8 cellular contexts compared by ENCODE assay signal in the genomic region with DNA sequence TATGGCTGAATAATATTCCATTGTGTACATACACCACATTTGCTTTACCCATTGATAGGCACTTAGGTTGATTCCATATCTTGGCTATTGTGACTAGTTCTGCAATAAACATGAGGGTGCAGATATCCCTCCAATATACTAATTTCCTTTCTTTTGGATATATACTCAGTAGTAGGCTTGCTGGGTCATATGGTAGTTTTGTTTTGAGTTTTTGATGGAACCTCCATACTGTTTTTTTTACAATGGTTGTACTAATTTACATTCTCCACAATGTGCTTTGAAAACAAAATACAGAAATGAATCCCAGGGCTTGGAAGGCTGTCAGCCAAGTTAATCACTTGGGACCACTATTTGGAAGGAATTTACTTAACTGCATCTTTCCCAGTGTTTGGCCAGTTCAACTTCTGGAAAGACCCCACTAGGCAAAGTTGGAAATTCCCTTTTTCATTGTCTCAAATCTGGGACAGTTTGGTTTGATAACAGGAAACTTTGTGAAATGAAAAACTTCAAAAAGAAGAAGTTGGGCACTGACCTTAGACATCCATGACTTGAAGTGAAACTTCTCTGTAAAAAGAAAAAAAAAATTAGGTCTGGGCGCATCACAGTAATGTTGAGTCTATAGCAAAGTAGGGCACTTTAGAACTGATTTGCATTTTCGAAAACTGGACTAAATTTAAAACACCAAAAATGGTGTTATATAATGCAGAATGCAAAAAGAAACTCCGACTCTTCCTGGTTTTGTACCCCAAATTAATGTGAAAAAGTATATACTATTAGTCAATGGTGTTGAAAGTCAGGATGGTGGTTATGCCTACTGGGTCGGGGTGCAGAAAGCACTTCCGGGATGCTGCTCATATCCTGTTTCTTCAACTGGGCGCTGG. TPM values are rescaled to one million over a fixed set of nuclear protein-coding genes. Genes with fewer than 3 reads are reported as not detected.
DNase-seq lines count a peak whose midpoint lies in the region; ATAC-seq lines count a peak whose summit lies in the region.

No MANE protein-coding gene starts in this region.

- POLR2A ChIA-PET in T-cell (lab: Charles Lee): interaction anchor here in 1 of 2 donors (0.6 kb wide), 1 partner anchor 79 kb away, joined by 8 read pairs; no protein-coding TSS in a partner anchor

- peaks cover 36% of the 10 kb centered on the region for H3K4me1 Mint-ChIP-seq in activated CD8-positive, alpha-beta memory T cell treated with anti-CD3 and anti-CD28 coated beads, Interleukin-2, amount 10 ng/mL, durations not matched to agents 7 days and 5 days
- H3K4me1 Mint-ChIP-seq in T-cell: peaks cover 13 to 36% (median 13%) of the 10 kb centered on the region in 3 donors
- H3K4me1 Mint-ChIP-seq in stimulated activated naive CD8-positive, alpha-beta T cell treated with anti-CD3 and anti-CD28 coated beads, Interleukin-15, Interleukin-2, amounts not matched to agents 100 ng/mL and 50 ng/mL, for 24 hours (ENCODE audit: low read depth): peaks cover 33% of the 10 kb centered on the region

- peaks cover 11% of the 10 kb centered on the region for H3K27me3 Mint-ChIP-seq in activated CD8-positive, alpha-beta memory T cell treated with anti-CD3 and anti-CD28 coated beads, Interleukin-2, amount 10 ng/mL, durations not matched to agents 7 days and 5 days
- peaks cover 6 to 14% of the 10 kb centered on the region in 2 donors for H3K27me3 Mint-ChIP-seq in T-cell
- H3K27me3 Mint-ChIP-seq in stimulated activated naive CD8-positive, alpha-beta T cell treated with anti-CD3 and anti-CD28 coated beads, Interleukin-15, Interleukin-2, amounts not matched to agents 100 ng/mL and 50 ng/mL, for 24 hours: peaks cover 8% of the 10 kb centered on the region

- ATAC-seq in activated CD8-positive, alpha-beta memory T cell treated with anti-CD3 and anti-CD28 coated beads, Interleukin-2, amount 10 ng/mL, durations not matched to agents 7 days and 5 days: peak; percentile 73
- peak; percentile 55 for ATAC-seq in HG02870 (IDR thresholded peaks at IDR 0.05; ENCODE audit: unreplicated experiment)
- ATAC-seq in T-cell (replicated peaks in 1 of 4): peak in 3 of 4 experiments; percentile 35 to 82 (median 45)

- peaks cover 7% of the 10 kb centered on the region for H3K36me3 Mint-ChIP-seq in activated CD8-positive, alpha-beta memory T cell treated with anti-CD3 and anti-CD28 coated beads, Interleukin-2, amount 10 ng/mL, durations not matched to agents 7 days and 5 days
- peaks cover 3% of the 10 kb centered on the region for H3K36me3 Mint-ChIP-seq in T-cell
- peaks cover 4% of the 10 kb centered on the region for H3K36me3 Mint-ChIP-seq in stimulated activated naive CD8-positive, alpha-beta T cell treated with anti-CD3 and anti-CD28 coated beads, Interleukin-15, Interleukin-2, amounts not matched to agents 100 ng/mL and 50 ng/mL, for 24 hours (ENCODE audit: low read depth)

- H3K9me3 Mint-ChIP-seq in activated CD8-positive, alpha-beta memory T cell treated with anti-CD3 and anti-CD28 coated beads, Interleukin-2, amount 10 ng/mL, durations not matched to agents 7 days and 5 days (ENCODE audit: low read depth): no peaks in the 10 kb centered on the region
- no peaks in the 10 kb centered on the region for H3K9me3 Mint-ChIP-seq in T-cell
- no peaks in the 10 kb centered on the region for H3K9me3 Mint-ChIP-seq in stimulated activated naive CD8-positive, alpha-beta T cell treated with anti-CD3 and anti-CD28 coated beads, Interleukin-15, Interleukin-2, amounts not matched to agents 100 ng/mL and 50 ng/mL, for 24 hours

- CTCF ChIA-PET in activated CD8-positive, alpha-beta memory T cell treated with anti-CD3 and anti-CD28 coated beads, Interleukin-2, amount 10 ng/mL, durations not matched to agents 7 days and 5 days (lab: Charles Lee): interaction anchor here (0.5 kb wide), 1 partner anchor 34 kb away, joined by 3 read pairs; no protein-coding TSS in a partner anchor
- CTCF ChIA-PET in T-cell (lab: Charles Lee): no interaction called here

- peak; percentile 55 for DNase-seq in activated CD8-positive, alpha-beta memory T cell treated with anti-CD3 and anti-CD28 coated beads, Interleukin-2, amount 10 ng/mL, durations not matched to agents 7 days and 5 days
- no peak for DNase-seq in activated CD8-positive, alpha-beta memory T cell treated with anti-CD3 and anti-CD28 coated beads, Interleukin-2, amount 50 U/mL, for 48 hours
- DNase-seq in T-cell (peak in 3 of 34 experiments; percentile 13 to 19 (median 15)), NCI-H510A (lab: John Stamatoyannopoulos, UW) (no peak)
- no peak for DNase-seq in stimulated activated CD8-positive, alpha-beta memory T cell treated with anti-CD3 and anti-CD28 coated beads, Interleukin-4, amount 100 ng/mL, for 48 hours
- no peak for DNase-seq in stimulated activated CD4-positive, alpha-beta T cell treated with anti-CD3 and anti-CD28 coated beads, Interleukin-4, amount 100 ng/mL, for 24 hours

- H3K4me3 Mint-ChIP-seq in activated CD8-positive, alpha-beta memory T cell treated with anti-CD3 and anti-CD28 coated beads, Interleukin-2, amount 10 ng/mL, durations not matched to agents 7 days and 5 days: peak overlapping the region; percentile 22
- H3K4me3 Mint-ChIP-seq in T-cell: peak overlapping the region; percentile 20 to 31 (median 21)
- no peak overlapping the region for H3K4me3 Mint-ChIP-seq in stimulated activated naive CD8-positive, alpha-beta T cell treated with anti-CD3 and anti-CD28 coated beads, Interleukin-15, Interleukin-2, amounts not matched to agents 100 ng/mL and 50 ng/mL, for 24 hours

- peak overlapping the region; percentile 63 for H3K27ac Mint-ChIP-seq in activated CD8-positive, alpha-beta memory T cell treated with anti-CD3 and anti-CD28 coated beads, Interleukin-2, amount 10 ng/mL, durations not matched to agents 7 days and 5 days
- peak overlapping the region; percentile 63 to 71 for H3K27ac Mint-ChIP-seq in T-cell
- H3K27ac Mint-ChIP-seq in stimulated activated naive CD8-positive, alpha-beta T cell treated with anti-CD3 and anti-CD28 coated beads, Interleukin-15, Interleukin-2, amounts not matched to agents 100 ng/mL and 50 ng/mL, for 24 hours: peak overlapping the region; percentile 86

RNA-seq across cellular contexts. Expression of a gene that starts 6.0 kb away (rescaled TPM):
- 10 to 100 TPM; 33.9 to 48.1 TPM for total RNA-seq in activated CD8-positive, alpha-beta memory T cell treated with anti-CD3 and anti-CD28 coated beads, Interleukin-2, amount 10 ng/mL, durations not matched to agents 7 days and 5 days
- total RNA-seq in T-cell: 10 to 100 TPM in 4 of 5 donors, 1 to 10 TPM in 1; 8.5 to 49.7 (median 19.2) TPM
